In genomic region chr2:32647180-32647651, GRCh38 we compare ENCODE assay signal across 15 cellular contexts. TPM values are rescaled to one million over a fixed set of nuclear protein-coding genes. Genes with fewer than 3 reads are reported as not detected.
DNase-seq lines count a peak whose midpoint lies in the region; ATAC-seq, FAIRE-seq and TF ChIP-seq lines count a peak whose summit lies in the region.
"Had no signal": no experiment of that assay in that cellular context is flagged by ENCODE, and none has a peak within 500 bp of the region (broad histone marks: within the 10 kb centered on the region; RNA-seq: fewer than 3 reads in every experiment).

No MANE protein-coding gene starts in this region.

- no peaks in the 10 kb centered on the region for H3K9me3 Mint-ChIP-seq in activated naive CD8-positive, alpha-beta T cell treated with anti-CD3 and anti-CD28 coated beads, Interleukin-2, amount 50 U/mL, for 24 hours
- H3K9me3 Mint-ChIP-seq: activated CD8-positive, alpha-beta T cell treated with anti-CD3 and anti-CD28 coated beads for 36 hours had no signal

- POLR2A ChIA-PET in A673 (lab: Charles Lee; ENCODE audit: low non-redundant PET): interaction anchor here (0.6 kb wide), 1 partner anchor 55 kb away, joined by 3 read pairs; no protein-coding TSS in a partner anchor
- POLR2A ChIA-PET in GM12878 (lab: Charles Lee): interaction anchor here (0.6 to 1.2 kb wide), 2 partner anchors 16 to 734 kb away, joined by 3 to 6 read pairs; no protein-coding TSS in a partner anchor

- intact Hi-C loops in A673 (cut with micrococcal nuclease; ENCODE audit: unreplicated experiment) (no loop called here), GM12878 (cut with micrococcal nuclease; ENCODE audit: unreplicated experiment) (no loop called here), Right ventricle myocardium superior (cut with DNase I) (no loop called here)

- no TSS peak for BruUV-seq in A673 (replicated peaks; lab: Mats Ljungman, UMichigan)
- BruUV-seq in GM12878 (replicated peaks; lab: Mats Ljungman, UMichigan): TSS peak; percentile 40

- H3K4me1 ChIP-seq in A673 (ENCODE audit: insufficient read depth, low read length, poor library complexity, severe bottlenecking) (no peaks in the 10 kb centered on the region), GM12878 (ENCODE audit: control insufficient read depth, insufficient read depth, low read length) (no peaks in the 10 kb centered on the region)
- H3K4me1 ChIP-seq: transverse colon had no signal

- H3K79me2 ChIP-seq in GM12878 (ENCODE audit: control insufficient read depth, insufficient read depth, low read length): no peaks in the 10 kb centered on the region

- H3K4me3 Mint-ChIP-seq in activated naive CD8-positive, alpha-beta T cell treated with anti-CD3 and anti-CD28 coated beads, Interleukin-2, amount 50 U/mL, for 24 hours: no peak overlapping the region
- H3K4me3 Mint-ChIP-seq: activated CD8-positive, alpha-beta T cell treated with anti-CD3 and anti-CD28 coated beads for 36 hours had no signal

- over 99% methylated on average over 5 of the region's 5 CpGs for WGBS in GM12878 (ENCODE audit: insufficient coverage, insufficient replicate concordance, low lambda C conversion rate, missing lambda C conversion rate)

- no peaks in the 10 kb centered on the region for H4K20me1 ChIP-seq in GM12878 (ENCODE audit: control insufficient read depth, insufficient read depth)

- no peaks in the 10 kb centered on the region for H3K27me3 ChIP-seq in A673 (replicated peaks; ENCODE audit: insufficient read depth, low read depth, low read length, poor library complexity)
- H3K27me3 ChIP-seq in GM12878 (replicated peaks in 1 of 2; ENCODE audit: control insufficient read depth in 2 of 2, insufficient read depth in 2 of 2, low read length in 1 of 2): no peaks in the 10 kb centered on the region
- H3K27me3 ChIP-seq: ovary, transverse colon had no signal

- SMC1A ChIA-PET in GM12878 (lab: Charles Lee; ENCODE audit: uncharacterized antibody, unreplicated experiment): interaction anchor here (1.0 kb wide), 1 partner anchor 19 kb away, joined by 3 read pairs; the partner anchor contains the start of gene TTC27

- H3K36me3 ChIP-seq in A673 (ENCODE audit: insufficient read depth, low read length, poor library complexity, severe bottlenecking) (peaks cover 4% of the 10 kb centered on the region), GM12878 (ENCODE audit: control insufficient read depth in 2 of 2, insufficient read depth in 2 of 2, low read length in 1 of 2) (peaks cover 0 to 5% of the 10 kb centered on the region in 2 experiments; a peak in 3 of 4 replicates)
- H3K36me3 ChIP-seq: ovary had no signal

- no peak overlapping the region for H3K4me2 ChIP-seq in GM12878 (ENCODE audit: control insufficient read depth, insufficient read depth)

- no peak overlapping the region for H3K27ac Mint-ChIP-seq in activated naive CD8-positive, alpha-beta T cell treated with anti-CD3 and anti-CD28 coated beads, Interleukin-2, amount 50 U/mL, for 24 hours
- H3K27ac Mint-ChIP-seq: activated CD8-positive, alpha-beta T cell treated with anti-CD3 and anti-CD28 coated beads for 36 hours had no signal

- CTCF ChIA-PET in A673 (lab: Charles Lee) (no interaction called here), GM12878 (lab: Yijun Ruan, JAX) (interaction anchor here (0.7 to 1.3 kb wide), 3 partner anchors 11 to 936 kb away, joined by 3 to 7 read pairs (median 4); no protein-coding TSS in a partner anchor)

- H3K9me3 ChIP-seq in A673 (ENCODE audit: low read depth, low read length, poor library complexity, severe bottlenecking): no peaks in the 10 kb centered on the region
- no peaks in the 10 kb centered on the region for H3K9me3 ChIP-seq in GM12878 (replicated peaks; ENCODE audit: control insufficient read depth, insufficient read depth, low read length)
- H3K9me3 ChIP-seq: ovary, transverse colon had no signal

- no peaks in the 10 kb centered on the region for H3K4me1 Mint-ChIP-seq in activated naive CD8-positive, alpha-beta T cell treated with anti-CD3 and anti-CD28 coated beads, Interleukin-2, amount 50 U/mL, for 24 hours

- no peak overlapping the region for H2AFZ ChIP-seq in GM12878 (ENCODE audit: control insufficient read depth, low read depth, low read length)

- no peaks in the 10 kb centered on the region for H3K27me3 Mint-ChIP-seq in activated naive CD8-positive, alpha-beta T cell treated with anti-CD3 and anti-CD28 coated beads, Interleukin-2, amount 50 U/mL, for 24 hours
- H3K27me3 Mint-ChIP-seq: activated CD8-positive, alpha-beta T cell treated with anti-CD3 and anti-CD28 coated beads for 36 hours had no signal

- ATAC-seq in GM12878 (no peak), Right ventricle myocardium superior (ENCODE audit: poor library complexity) (peak; percentile 79), GM21528 (IDR thresholded peaks at IDR 0.05; ENCODE audit: low FRiP score, unreplicated experiment) (no peak)
- ATAC-seq in activated naive CD8-positive, alpha-beta T cell treated with anti-CD3 and anti-CD28 coated beads, Interleukin-2, amount 50 U/mL, for 24 hours: no peak
- ATAC-seq: activated CD8-positive, alpha-beta T cell treated with anti-CD3 and anti-CD28 coated beads for 36 hours had no signal

- FAIRE-seq in GM12878 (lab: Jason Lieb, UNC): no peak
- FAIRE-seq: GM12892 had no signal

- peak; percentile 59 for DNase-seq in A673 (ENCODE audit: low spot score)
- DNase-seq in HS-27A (ENCODE audit: low read depth): peak; percentile 31
- no peak for DNase-seq in GM12878 (ENCODE audit: low read depth, low spot score)
- no peak for DNase-seq in Right ventricle myocardium superior
- DNase-seq in activated naive CD8-positive, alpha-beta T cell treated with anti-CD3 and anti-CD28 coated beads, Interleukin-2, amount 50 U/mL, for 24 hours: no peak
- no peak for DNase-seq in foreskin melanocyte
- DNase-seq in stimulated activated CD8-positive, alpha-beta memory T cell treated with anti-CD3 and anti-CD28 coated beads, Interleukin-4, amount 100 ng/mL, for 48 hours: no peak
- DNase-seq: ACHN; activated CD8-positive, alpha-beta T cell treated with anti-CD3 and anti-CD28 coated beads for 36 hours; NCI-H187; NCI-H82; ovary; transverse colon had no signal

- no peak overlapping the region for H3K9ac ChIP-seq in GM12878 (ENCODE audit: control insufficient read depth, insufficient read depth, low read length)

- no peak for TF ChIP-seq EP300 in GM12878 (IDR thresholded peaks at IDR 0.05; ENCODE audit: borderline replicate concordance in 1 of 2, control insufficient read depth in 1 of 2, low read depth in 2 of 2, low read length in 2 of 2)

- no peak for TF ChIP-seq POLR2A in GM12878 (IDR thresholded peaks at IDR 0.05; ENCODE audit: low read depth, low read length)

- in situ Hi-C loops in GM12878 (cut with MboI): no loop called here

- TF ChIP-seq RAD21 in GM12878 (IDR thresholded peaks at IDR 0.05; ENCODE audit: insufficient read depth, low read depth, low read length): no peak

- H3K4me3 ChIP-seq in A673 (ENCODE audit: low read depth, low read length, poor library complexity, severe bottlenecking): no peak overlapping the region
- H3K4me3 ChIP-seq in GM12878: no peak overlapping the region
- H3K4me3 ChIP-seq: ovary, transverse colon had no signal

- H3K27ac ChIP-seq in A673 (ENCODE audit: low read depth, low read length, poor library complexity, severe bottlenecking): peak overlapping the region; percentile 5
- no peak overlapping the region for H3K27ac ChIP-seq in GM12878 (ENCODE audit: control insufficient read depth, insufficient read depth)
- H3K27ac ChIP-seq: ovary, transverse colon had no signal

- RAD21 ChIA-PET in GM12878 (lab: Charles Lee; ENCODE audit: unreplicated experiment): no interaction called here

- TF ChIP-seq CTCF in A673 (conservative IDR thresholded peaks at IDR 0.05; ENCODE audit: low read depth, low read length) (no peak), GM12878 (IDR thresholded peaks at IDR 0.05 in 2 of 3, conservative IDR thresholded peaks at IDR 0.05 in 1 of 3; ENCODE audit: control insufficient read depth in 2 of 3, extremely low read depth in 1 of 3, insufficient read depth in 1 of 3, low read depth in 3 of 3, low read length in 3 of 3) (no peak)

- H3K36me3 Mint-ChIP-seq in activated naive CD8-positive, alpha-beta T cell treated with anti-CD3 and anti-CD28 coated beads, Interleukin-2, amount 50 U/mL, for 24 hours (ENCODE audit: low read depth): peaks cover 35% of the 10 kb centered on the region

TF ChIP-seq in GM12878, 131 proteins besides CTCF, POLR2A, EP300 and RAD21 (continues in another document):
- TF ChIP-seq NR2F1 (conservative IDR thresholded peaks at IDR 0.05): no peak
- no peak for TF ChIP-seq ZNF384 (IDR thresholded peaks at IDR 0.05; ENCODE audit: borderline replicate concordance, low read depth, low read length)
- TF ChIP-seq RUNX3 (IDR thresholded peaks at IDR 0.05; ENCODE audit: low read length): no peak
- no peak for TF ChIP-seq TAF1 (IDR thresholded peaks at IDR 0.05; ENCODE audit: borderline replicate concordance, low read depth, low read length)
- TF ChIP-seq TCF3 (IDR thresholded peaks at IDR 0.05; ENCODE audit: borderline replicate concordance, insufficient read depth, low read depth, low read length): no peak
- TF ChIP-seq CREM (IDR thresholded peaks at IDR 0.05; ENCODE audit: low read depth): no peak
- TF ChIP-seq BRCA1 (IDR thresholded peaks at IDR 0.05; ENCODE audit: low read depth, low read length): no peak
- TF ChIP-seq KLF5 (IDR thresholded peaks at IDR 0.05; ENCODE audit: partially characterized antibody): no peak
- TF ChIP-seq ZNF622 (IDR thresholded peaks at IDR 0.05): no peak

RNA-seq across cellular contexts. Expression of gene TTC27, which starts 19.4 kb away (rescaled TPM):
- total RNA-seq in A673 (2021) (25.3 and 29.8 TPM in 2 replicates), GM12878 (2014; rRNA removed) (23.6 and 28.0 TPM in 2 replicates), GM12878 (2014; rRNA removed; fragmentation: Illumina TruSeq; extraction: Trizol) (25.3 and 26.5 TPM in 2 replicates), GM12878 (2021) (24.2 and 25.4 TPM in 2 replicates), Right ventricle myocardium superior (8.4 TPM)
- total RNA-seq in GM12878 (2013; cell fraction: nucleolus; rRNA removed): 62.2 and 64.4 TPM in 2 replicates
- polyA plus RNA-seq in GM12878 (2011; ENCODE audit: low read depth): 11.7 TPM
- polyA plus RNA-seq in GM12878 (2011; rRNA removed) (32.7 and 50.6 TPM in 2 replicates), GM12878 (2014; fragmentation: Illumina TruSeq; extraction: Trizol) (31.6 and 42.7 TPM in 2 replicates), GM12878 (2014; fragmentation: Nextera tagmentation; extraction: Ambion mirVana) (10 to 100 TPM; 20.9 to 23.3 TPM), GM12878 (2014; rRNA removed) (18.4 and 20.4 TPM in 2 replicates), GM12878 (2016; fragmentation: Nextera tagmentation; extraction: Ambion mirVana) (10 to 100 TPM; 32.9 to 34.9 TPM)
- 17.1 and 31.9 TPM in 2 replicates for polyA plus RNA-seq in GM12878 (2011; cell fraction: cytosol; rRNA removed)
- 14.5 and 20.4 TPM in 2 replicates for polyA plus RNA-seq in GM12878 (2011; cell fraction: nucleus; rRNA removed)
- 15.0 and 15.8 TPM in 2 replicates for polyA plus RNA-seq in GM12878 (2012)
- polyA minus RNA-seq in GM12878 (2011; rRNA and poly(A)+ RNA removed): 37.0 and 40.3 TPM in 2 replicates
- polyA minus RNA-seq in GM12878 (2011; cell fraction: cytosol; rRNA and poly(A)+ RNA removed): 9.6 and 11.0 TPM in 2 replicates
- polyA minus RNA-seq in GM12878 (2011; cell fraction: nucleus; rRNA and poly(A)+ RNA removed): 26.4 and 43.2 TPM in 2 replicates

Comparison
In these comparisons a context has a peak if more than half of its experiments do, and no peak if none do; other contexts are left out.
1. DNase-seq: peak in A673 (single experiment) and HS-27A (single experiment); none in GM12878 (single experiment), Right ventricle myocardium superior (single experiment), activated naive CD8-positive, alpha-beta T cell treated with anti-CD3 and anti-CD28 coated beads, Interleukin-2, amount 50 U/mL, for 24 hours (single experiment), foreskin melanocyte (single experiment) and stimulated activated CD8-positive, alpha-beta memory T cell treated with anti-CD3 and anti-CD28 coated beads, Interleukin-4, amount 100 ng/mL, for 48 hours (single experiment).